In genomic region chr12:46372131-46372851, GRCh38 we compare ENCODE assay signal across 8 cellular contexts. TPM values are rescaled to one million over a fixed set of nuclear protein-coding genes. Genes with fewer than 3 reads are reported as not detected.
DNase-seq lines count a peak whose midpoint lies in the region; ATAC-seq and TF ChIP-seq lines count a peak whose summit lies in the region.

Gene SLC38A2, minus strand, starts transcription at chr12:46372773. Its CDS starts 1,480 bp downstream, at chr12:46371293.

- no peak for TF ChIP-seq CTCF in mesothelial cell of epicardium (IDR thresholded peaks at IDR 0.05; ENCODE audit: unreplicated experiment)

- H3K4me1 Mint-ChIP-seq in mesothelial cell of epicardium = peaks cover 50% of the 10 kb centered on the region

- H3K27ac Mint-ChIP-seq in mesothelial cell of epicardium = peak within 1 kb of the TSS; percentile 99

- peaks cover 3% of the 10 kb centered on the region for H3K27me3 Mint-ChIP-seq in mesothelial cell of epicardium (ENCODE audit: low read depth)

- peak within 1 kb of the TSS; percentile 95 for H3K4me3 Mint-ChIP-seq in mesothelial cell of epicardium

- H3K9me3 Mint-ChIP-seq in mesothelial cell of epicardium = no peaks in the 10 kb centered on the region

- peaks cover 16% of the 10 kb centered on the region for H3K36me3 Mint-ChIP-seq in mesothelial cell of epicardium

- DNase-seq in CMK (ENCODE audit: low read depth) (peak; percentile 75), HK-2 (ENCODE audit: unreplicated experiment) (peak; percentile 95), NOMO-1 treated with dmso at 0.1 percent for 144 hours (lab: John Stamatoyannopoulos, UW; ENCODE audit: unreplicated experiment) (peak; percentile 84), mesothelial cell of epicardium (ENCODE audit: low spot score in 2 of 2, unreplicated experiment in 2 of 2) (peak; percentile 94 to 96)
- peak; percentile 99 for DNase-seq in activated CD8-positive, alpha-beta memory T cell treated with anti-CD3 and anti-CD28 coated beads, Interleukin-2, amount 50 U/mL, for 4 hours
- peak; percentile 96 to 97 for DNase-seq in stimulated activated CD8-positive, alpha-beta memory T cell treated with anti-CD3 and anti-CD28 coated beads, Interleukin-2, amount 100 ng/mL, for 1 hour (ENCODE audit: low read depth in 2 of 2)

- in situ Hi-C loops in endometrial microvascular endothelial cells (cut with HindIII; ENCODE audit: inconsistent ontology term, low pct_unique_long_range_greater_than_20kb, low sequenced_read_pairs) = loop anchor here (25.0 kb wide), 2 partner anchors 165 to 315 kb away; no protein-coding TSS in a partner anchor

- ATAC-seq in GM19452 (IDR thresholded peaks at IDR 0.05; ENCODE audit: unreplicated experiment) = peak; percentile 84

RNA-seq across cellular contexts. Expression of gene SLC38A2, which starts in this region (rescaled TPM):
- 277 TPM for total RNA-seq in endometrial microvascular endothelial cells (ENCODE audit: inconsistent ontology term)
- 256 to 274 TPM (median 261 TPM) in 3 replicates for total RNA-seq in mesothelial cell of epicardium

Comparison
In these comparisons a context has a peak if more than half of its experiments do, and no peak if none do; other contexts are left out.
1. Peak in every context shown above with its lines: DNase-seq and ATAC-seq.